24 cellular contexts compared by ENCODE assay signal in the genomic region with DNA sequence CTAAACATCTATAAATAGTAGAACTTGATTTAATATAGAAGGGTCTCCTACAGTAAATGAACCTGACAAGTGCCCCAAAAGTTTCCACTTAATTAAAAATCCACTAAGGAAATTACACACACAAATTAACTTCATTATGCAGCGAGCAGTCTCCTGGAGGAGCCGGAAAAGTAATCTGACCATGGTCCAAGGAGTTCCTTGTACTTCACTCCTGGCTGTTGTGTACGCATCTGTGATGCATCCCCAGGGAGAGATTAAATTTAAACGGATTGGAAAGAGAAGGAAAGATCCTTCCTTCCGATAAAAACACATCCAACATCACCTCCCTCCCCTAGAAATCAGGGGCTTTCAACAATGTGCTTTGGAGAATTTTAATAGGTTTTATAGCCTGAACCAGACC.
DNase-seq lines count a peak whose midpoint lies in the region; ATAC-seq, FAIRE-seq and TF ChIP-seq lines count a peak whose summit lies in the region.
"Had no signal": no experiment of that assay in that cellular context is flagged by ENCODE, and none has a peak within 500 bp of the region (broad histone marks: within the 10 kb centered on the region; RNA-seq: fewer than 3 reads in every experiment).

No MANE protein-coding gene starts in this region.

- peak overlapping the region in 1 of 2 experiments; percentile 60 for H3K14ac ChIP-seq in mesenchymal stem cell (ENCODE audit: low read length in 2 of 2)

- no peak overlapping the region for H4K91ac ChIP-seq in mesenchymal stem cell (ENCODE audit: low read length)

- no peaks in the 10 kb centered on the region for H3K9me3 ChIP-seq in mesenchymal stem cell (ENCODE audit: control insufficient read depth, low read length)
- H3K9me3 ChIP-seq: A549, Caco-2 had no signal

- WGBS in mesenchymal stem cell = no CpG with 5 or more reads among the region's 5 CpGs

- H3K4me1 ChIP-seq in mesenchymal stem cell (ENCODE audit: control insufficient read depth, insufficient read depth, low read depth, low read length) = peaks cover 23% of the 10 kb centered on the region

- peak overlapping the region; percentile 65 for H2AK5ac ChIP-seq in mesenchymal stem cell (ENCODE audit: low read length, severe bottlenecking)

- no peaks in the 10 kb centered on the region for H3K79me1 ChIP-seq in mesenchymal stem cell (replicated peaks; ENCODE audit: low read length, poor library complexity, severe bottlenecking)

- H4K8ac ChIP-seq in mesenchymal stem cell (ENCODE audit: low read length) = no peak overlapping the region

- no peak overlapping the region for H3K27ac ChIP-seq in mesenchymal stem cell (ENCODE audit: low read length, poor library complexity, severe bottlenecking)
- H3K27ac ChIP-seq: C4-2B had no signal

- FAIRE-seq in D721Med (lab: Jason Lieb, UNC) = no peak
- FAIRE-seq: A549, GM18507, H54, HepG2 had no signal

- no peak overlapping the region for H3K4ac ChIP-seq in mesenchymal stem cell (ENCODE audit: low read depth in 1 of 2, low read length in 2 of 2)

- H3K23ac ChIP-seq in mesenchymal stem cell (ENCODE audit: low read length in 2 of 2) = no peak overlapping the region

- peak overlapping the region; percentile 23 for H3K9ac ChIP-seq in mesenchymal stem cell (ENCODE audit: low read length)

- no peak overlapping the region for H3K4me2 ChIP-seq in mesenchymal stem cell (ENCODE audit: low read length, poor library complexity, severe bottlenecking)
- H3K4me2 ChIP-seq: A549 had no signal

- H2BK120ac ChIP-seq in mesenchymal stem cell (ENCODE audit: low read depth, low read length) = no peak overlapping the region

- TF ChIP-seq CTCF in D721Med (IDR thresholded peaks at IDR 0.05; ENCODE audit: insufficient read depth, missing control alignments) = no peak

- no peak overlapping the region for H2BK5ac ChIP-seq in mesenchymal stem cell (ENCODE audit: low read depth, low read length, poor library complexity, severe bottlenecking)

- H2BK15ac ChIP-seq in mesenchymal stem cell (ENCODE audit: low read depth, poor library complexity, severe bottlenecking) = no peak overlapping the region

- no peak for ATAC-seq in HG03280 (IDR thresholded peaks at IDR 0.05; ENCODE audit: unreplicated experiment)
- no peak for ATAC-seq in stimulated activated naive CD8-positive, alpha-beta T cell treated with anti-CD3 and anti-CD28 coated beads, Interleukin-15, Interleukin-2, amounts not matched to agents 100 U/mL and 50 U/mL, for 24 hours
- ATAC-seq: A549; CD8-positive, alpha-beta T cell; HepG2 had no signal

- no peak overlapping the region for H2AFZ ChIP-seq in mesenchymal stem cell (ENCODE audit: low read depth, low read length)

- no peaks in the 10 kb centered on the region for H3K27me3 ChIP-seq in mesenchymal stem cell (ENCODE audit: control insufficient read depth in 1 of 2, insufficient read depth in 1 of 2, low read length in 2 of 2)

- H3K4me3 ChIP-seq in mesenchymal stem cell (ENCODE audit: insufficient read depth in 1 of 2, low read depth in 1 of 2, low read length in 2 of 2) = no peak overlapping the region
- H3K4me3 ChIP-seq: A549 had no signal

- no peak overlapping the region for H2BK12ac ChIP-seq in mesenchymal stem cell (ENCODE audit: low read length in 2 of 2)

- no peak overlapping the region for H3K18ac ChIP-seq in mesenchymal stem cell (ENCODE audit: low read depth in 1 of 2, low read length in 2 of 2)

- H3K36me3 ChIP-seq in mesenchymal stem cell (ENCODE audit: control insufficient read depth in 1 of 2, insufficient read depth in 2 of 2, low read depth in 1 of 2, low read length in 2 of 2) = no peaks in the 10 kb centered on the region

- DNase-seq in D721Med (ENCODE audit: insufficient read length, low spot score) (peak; percentile 45), NCI-H2171 (lab: John Stamatoyannopoulos, UW) (peak; percentile 42), NCI-H82 treated with DMSO at 0.1 percent for 48 hours (lab: John Stamatoyannopoulos, UW; ENCODE audit: unreplicated experiment) (peak; percentile 14), mesenchymal stem cell (no peak)
- no peak for DNase-seq in stimulated activated naive CD8-positive, alpha-beta T cell treated with anti-CD3 and anti-CD28 coated beads, Interleukin-15, Interleukin-2, amounts not matched to agents 100 U/mL and 50 U/mL, for 24 hours
- no peak for DNase-seq in activated effector memory CD4-positive, alpha-beta T cell treated with anti-CD3 and anti-CD28 coated beads, Interleukin-2, amount 50 U/mL, for 16 hours
- DNase-seq: CD8-positive, alpha-beta T cell; Karpas-422; NCI-H1092; NCI-H1436 treated with DMSO at 0.1 percent for 48 hours; NCI-H187 treated with DMSO at 0.1 percent for 48 hours; NCI-H2107; NCI-H226; NCI-H510A; RPMI8226; SHP77; T-helper 1 cell had no signal

Comparison
In these comparisons a context has a peak if more than half of its experiments do, and no peak if none do; other contexts are left out.
1. DNase-seq: peak in D721Med (single experiment), NCI-H2171 (single experiment) and NCI-H82 treated with DMSO at 0.1 percent for 48 hours (single experiment); none in mesenchymal stem cell (single experiment), stimulated activated naive CD8-positive, alpha-beta T cell treated with anti-CD3 and anti-CD28 coated beads, Interleukin-15, Interleukin-2, amounts not matched to agents 100 U/mL and 50 U/mL, for 24 hours (single experiment) and activated effector memory CD4-positive, alpha-beta T cell treated with anti-CD3 and anti-CD28 coated beads, Interleukin-2, amount 50 U/mL, for 16 hours (single experiment).